In genomic region chr10:119516381-119517234, GRCh38 we compare ENCODE assay signal across 8 cellular contexts.
DNase-seq lines count a peak whose midpoint lies in the region; ATAC-seq and TF ChIP-seq lines count a peak whose summit lies in the region.

No MANE protein-coding gene starts in this region.

- H3K9me3 Mint-ChIP-seq in activated naive CD8-positive, alpha-beta T cell treated with anti-CD3 and anti-CD28 coated beads, Interleukin-2, amount 50 U/mL, for 24 hours, result no peaks in the 10 kb centered on the region

- peak overlapping the region; percentile 63 for H3K27ac ChIP-seq in neutrophil

- H3K27me3 Mint-ChIP-seq in activated naive CD8-positive, alpha-beta T cell treated with anti-CD3 and anti-CD28 coated beads, Interleukin-2, amount 50 U/mL, for 24 hours, result no peaks in the 10 kb centered on the region

- peak overlapping the region; percentile 48 for H3K4me3 Mint-ChIP-seq in activated naive CD8-positive, alpha-beta T cell treated with anti-CD3 and anti-CD28 coated beads, Interleukin-2, amount 50 U/mL, for 24 hours

- H3K27ac Mint-ChIP-seq in activated naive CD8-positive, alpha-beta T cell treated with anti-CD3 and anti-CD28 coated beads, Interleukin-2, amount 50 U/mL, for 24 hours, result peak overlapping the region; percentile 95

- ATAC-seq in HG03097 (IDR thresholded peaks at IDR 0.05; ENCODE audit: low FRiP score, unreplicated experiment), result peak; percentile 80
- ATAC-seq in activated naive CD8-positive, alpha-beta T cell treated with anti-CD3 and anti-CD28 coated beads, Interleukin-2, amount 50 U/mL, for 24 hours, result peak; percentile 86

- peaks cover 50% of the 10 kb centered on the region for H3K36me3 Mint-ChIP-seq in activated naive CD8-positive, alpha-beta T cell treated with anti-CD3 and anti-CD28 coated beads, Interleukin-2, amount 50 U/mL, for 24 hours (ENCODE audit: low read depth)

- H3K4me1 ChIP-seq in neutrophil (ENCODE audit: control insufficient read depth in 1 of 2, insufficient read depth in 1 of 2, low read depth in 1 of 2, low read length in 1 of 2), result peaks cover 26 to 27% of the 10 kb centered on the region in 2 experiments

- no peaks in the 10 kb centered on the region for H3K36me3 ChIP-seq in neutrophil

- DNase-seq in SKM-1 treated with dmso at 0.1 percent for 144 hours (lab: John Stamatoyannopoulos, UW; ENCODE audit: unreplicated experiment) (peak; percentile 93), NCI-H1105 (lab: John Stamatoyannopoulos, UW) (no peak), DMS114 treated with DMSO at 0.1 percent for 48 hours (lab: John Stamatoyannopoulos, UW; ENCODE audit: unreplicated experiment) (no peak), NCI-H446 (lab: John Stamatoyannopoulos, UW) (no peak)
- peak; percentile 70 for DNase-seq in activated naive CD8-positive, alpha-beta T cell treated with anti-CD3 and anti-CD28 coated beads, Interleukin-2, amount 50 U/mL, for 24 hours

- H3K27me3 ChIP-seq in neutrophil, result no peaks in the 10 kb centered on the region

- no peak for TF ChIP-seq CTCF in neutrophil (IDR thresholded peaks at IDR 0.05)

- H3K4me3 ChIP-seq in neutrophil (ENCODE audit: low read depth in 1 of 2, low read length in 1 of 2), result peak overlapping the region; percentile 31 to 35

- H3K4me1 Mint-ChIP-seq in activated naive CD8-positive, alpha-beta T cell treated with anti-CD3 and anti-CD28 coated beads, Interleukin-2, amount 50 U/mL, for 24 hours, result peaks cover 81% of the 10 kb centered on the region

- TF ChIP-seq POLR2A in GM19193 (IDR thresholded peaks at IDR 0.05; ENCODE audit: extremely low read depth, insufficient read depth, insufficient read length), result peak; percentile 54

- H3K9me3 ChIP-seq in neutrophil, result no peaks in the 10 kb centered on the region

Comparison
In these comparisons a context has a peak if more than half of its experiments do, and no peak if none do; other contexts are left out.
1. DNase-seq: peak in SKM-1 treated with dmso at 0.1 percent for 144 hours (single experiment) and activated naive CD8-positive, alpha-beta T cell treated with anti-CD3 and anti-CD28 coated beads, Interleukin-2, amount 50 U/mL, for 24 hours (single experiment); none in NCI-H1105 (single experiment), DMS114 treated with DMSO at 0.1 percent for 48 hours (single experiment) and NCI-H446 (0 of 2).